ENCODE assay signal across 8 cellular contexts in the genomic region with DNA sequence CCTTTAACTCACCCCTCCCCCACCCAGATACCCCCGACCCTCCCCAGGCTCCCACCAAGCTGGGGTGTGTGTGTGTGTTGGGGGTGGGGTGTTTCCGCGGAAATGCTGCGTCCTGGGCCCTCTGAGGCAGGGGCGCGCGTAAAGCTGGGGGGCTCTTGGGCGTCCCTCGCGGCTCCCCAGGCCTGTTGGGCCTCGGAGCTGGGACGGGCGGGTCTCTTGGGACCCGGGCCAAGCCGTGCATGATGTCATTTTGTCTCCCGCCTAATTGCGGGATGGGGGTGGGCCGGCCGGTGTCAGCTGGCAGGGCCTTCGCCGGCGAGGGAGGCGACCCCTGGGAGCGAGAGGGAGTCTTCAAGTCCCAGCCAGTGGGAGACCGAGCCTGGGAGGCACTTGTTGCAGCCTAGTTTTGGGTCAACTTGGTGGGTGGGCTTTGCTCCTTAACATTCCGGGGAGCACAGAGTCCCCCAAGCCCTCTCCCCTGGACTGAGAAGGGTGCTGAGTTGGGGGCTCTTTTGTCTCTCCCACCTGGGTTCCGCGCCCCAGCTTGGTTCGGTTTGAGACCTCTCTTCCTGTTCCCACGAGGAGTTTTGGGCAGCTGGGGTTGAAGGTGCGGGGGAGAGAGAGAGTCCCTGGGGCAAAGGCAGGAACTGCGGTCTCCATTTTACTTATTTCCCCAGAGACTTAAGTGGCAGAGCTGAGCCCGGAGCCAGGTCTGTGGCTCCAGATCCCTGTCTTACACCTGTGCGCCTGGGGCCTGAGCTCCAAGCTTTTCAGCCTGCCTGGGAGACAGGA. TPM values are rescaled to one million over a fixed set of nuclear protein-coding genes. Genes with fewer than 3 reads are reported as not detected.
DNase-seq lines count a peak whose midpoint lies in the region; ATAC-seq and TF ChIP-seq lines count a peak whose summit lies in the region.

No MANE protein-coding gene starts in this region.

- no peak for DNase-seq in CD8-positive, alpha-beta T cell
- peak; percentile 68 for DNase-seq in SK-N-DZ (ENCODE audit: low spot score)
- DNase-seq in esophagus squamous epithelium (lab: John Stamatoyannopoulos, UW) = no peak
- peak; percentile 41 for DNase-seq in stimulated activated CD8-positive, alpha-beta memory T cell treated with anti-CD3 and anti-CD28 coated beads, Interleukin-4, amount 100 ng/mL, for 48 hours
- no peak for DNase-seq in globus pallidus (ENCODE audit: low spot score)
- DNase-seq in T-helper 9 cell = no peak

- no peaks in the 10 kb centered on the region for H3K9me3 Mint-ChIP-seq in CD8-positive, alpha-beta T cell

- H3K36me3 Mint-ChIP-seq in CD8-positive, alpha-beta T cell = no peaks in the 10 kb centered on the region

- no peaks in the 10 kb centered on the region for H3K36me3 ChIP-seq in CD8-positive, alpha-beta T cell (ENCODE audit: insufficient read depth, low read length)
- no peaks in the 10 kb centered on the region for H3K36me3 ChIP-seq in esophagus squamous epithelium

- POLR2A ChIA-PET in CD8-positive, alpha-beta T cell (lab: Charles Lee) = no interaction called here

- H3K4me3 Mint-ChIP-seq in CD8-positive, alpha-beta T cell = peak overlapping the region; percentile 45

- H3K4me3 ChIP-seq in CD8-positive, alpha-beta T cell (ENCODE audit: low read depth, low read length) = no peak overlapping the region
- H3K4me3 ChIP-seq in esophagus squamous epithelium = peak overlapping the region; percentile 33 to 58 (median 42)

- H3K4me1 Mint-ChIP-seq in CD8-positive, alpha-beta T cell (ENCODE audit: low read depth) = peaks cover 2% of the 10 kb centered on the region

- H3K27ac Mint-ChIP-seq in CD8-positive, alpha-beta T cell = no peak overlapping the region

- TF ChIP-seq POLR2A in esophagus squamous epithelium (IDR thresholded peaks at IDR 0.05) = no peak

- peaks cover 8% of the 10 kb centered on the region for H3K4me1 ChIP-seq in CD8-positive, alpha-beta T cell (ENCODE audit: insufficient read depth, low read length)
- peaks cover 9 to 17% (median 11%) of the 10 kb centered on the region in 3 donors for H3K4me1 ChIP-seq in esophagus squamous epithelium

- no peaks in the 10 kb centered on the region for H3K9me3 ChIP-seq in CD8-positive, alpha-beta T cell (ENCODE audit: low read length)
- no peaks in the 10 kb centered on the region for H3K9me3 ChIP-seq in esophagus squamous epithelium

- peaks cover 25% of the 10 kb centered on the region for H3K27me3 Mint-ChIP-seq in CD8-positive, alpha-beta T cell (ENCODE audit: low read depth)

- peaks cover 10% of the 10 kb centered on the region for H3K27me3 ChIP-seq in CD8-positive, alpha-beta T cell (ENCODE audit: insufficient read depth, low read length)
- peaks cover 0 to 50% (median 7%) of the 10 kb centered on the region in 4 donors for H3K27me3 ChIP-seq in esophagus squamous epithelium

- ATAC-seq in CD8-positive, alpha-beta T cell = no peak
- ATAC-seq in GM18867 (IDR thresholded peaks at IDR 0.05; ENCODE audit: unreplicated experiment) (peak; percentile 4), HG03196 (IDR thresholded peaks at IDR 0.05; ENCODE audit: unreplicated experiment) (peak; percentile 41)

- 25 to 46% methylated on average over 4 to 13 of the region's 34 CpGs for WGBS in esophagus squamous epithelium, 2 donors

- H3K27ac ChIP-seq in CD8-positive, alpha-beta T cell (ENCODE audit: low read depth, low read length) = no peak overlapping the region
- H3K27ac ChIP-seq in esophagus squamous epithelium = no peak overlapping the region

- CTCF ChIA-PET in CD8-positive, alpha-beta T cell (lab: Charles Lee) = no interaction called here

- TF ChIP-seq CTCF in CD8-positive, alpha-beta T cell (IDR thresholded peaks at IDR 0.05) = no peak
- TF ChIP-seq CTCF in esophagus squamous epithelium (IDR thresholded peaks at IDR 0.05) = no peak

- intact Hi-C loops in CD8-positive, alpha-beta T cell (cut with DNase I, micrococcal nuclease) = loop anchor here (1.0 to 10.0 kb wide), 4 partner anchors 77 to 407 kb away; a partner anchor contains a TSS
- intact Hi-C loops in esophagus squamous epithelium (cut with DNase I) = no loop called here

RNA-seq across cellular contexts. Expression of a gene that starts 0.6 kb away (rescaled TPM):
- 1 to 10 TPM in 1 of 2 experiments, under 1 TPM in 1; 0.49 to 1.1 TPM for total RNA-seq in CD8-positive, alpha-beta T cell
- 87.6 and 99.1 TPM in 2 replicates for polyA plus RNA-seq in SK-N-DZ (2014; cell fraction: cytosol; rRNA removed)
- 65.7 and 84.3 TPM in 2 replicates for polyA plus RNA-seq in SK-N-DZ (2014; cell fraction: nucleus; rRNA removed)
- 10 to 100 TPM in 2 of 4 donors, 1 to 10 TPM in 2; 3.1 to 19.9 (median 11.9) TPM for total RNA-seq in esophagus squamous epithelium

RNA-seq across cellular contexts. Expression of a gene that starts 59.3 kb away (rescaled TPM):
- total RNA-seq in CD8-positive, alpha-beta T cell = not detected
- polyA plus RNA-seq in SK-N-DZ (2014; cell fraction: cytosol; rRNA removed) = not detected in 2 replicates
- polyA plus RNA-seq in SK-N-DZ (2014; cell fraction: nucleus; rRNA removed) = not detected in 2 replicates
- not detected for total RNA-seq in esophagus squamous epithelium

Comparison
In these comparisons a context has a peak if more than half of its experiments do, and no peak if none do; other contexts are left out.
1. DNase-seq: peak in SK-N-DZ (single experiment) and stimulated activated CD8-positive, alpha-beta memory T cell treated with anti-CD3 and anti-CD28 coated beads, Interleukin-4, amount 100 ng/mL, for 48 hours (single experiment); none in CD8-positive, alpha-beta T cell (0 of 7), esophagus squamous epithelium (single experiment), globus pallidus (single experiment) and T-helper 9 cell (single experiment).